1 cellular context compared by ENCODE assay signal in genomic region chr12:1583421-1584078, GRCh38.
TF ChIP-seq lines count a peak whose summit lies in the region.

No MANE protein-coding gene starts in this region.

TF ChIP-seq in IMR-90, 13 proteins besides CTCF, POLR2A, EP300 and RAD21 (continued from another document):
- TF ChIP-seq ELK1 (IDR thresholded peaks at IDR 0.05; ENCODE audit: borderline replicate concordance, low read depth, low read length) (no peak), RCOR1 (IDR thresholded peaks at IDR 0.05; ENCODE audit: insufficient replicate concordance, low read length) (no peak)
TF ChIP-seq in IMR-90: peak in this region for 3.
